ENCODE assay signal across 13 cellular contexts in the genomic region with DNA sequence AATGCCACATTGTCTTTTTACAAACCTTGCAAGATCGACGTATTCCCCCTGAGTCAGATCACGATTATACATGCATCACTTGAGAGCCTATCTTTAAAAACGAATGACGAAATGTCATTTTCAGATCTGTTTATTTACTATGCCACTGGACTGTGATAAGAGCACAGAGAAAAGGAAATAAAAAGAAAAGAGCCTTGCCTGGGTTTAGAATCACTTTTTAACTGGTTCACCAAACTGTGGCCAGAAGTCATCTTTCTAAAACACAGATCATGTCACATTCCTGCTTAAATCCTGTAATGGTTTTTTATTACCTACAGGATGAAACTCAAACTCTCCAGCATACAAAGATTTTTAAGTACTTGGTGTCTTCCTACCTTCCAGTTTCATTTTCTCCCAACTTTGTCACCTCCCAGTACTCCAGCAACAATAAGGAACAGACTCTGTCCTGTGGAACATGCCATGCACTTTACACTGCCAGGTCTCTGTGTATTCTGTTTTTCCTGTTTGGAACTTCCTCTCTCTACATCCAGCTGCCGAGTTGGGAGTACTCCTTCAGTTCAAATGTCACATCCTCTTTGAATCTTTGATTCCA.
DNase-seq lines count a peak whose midpoint lies in the region; ATAC-seq, FAIRE-seq and TF ChIP-seq lines count a peak whose summit lies in the region.
"Had no signal": no experiment of that assay in that cellular context is flagged by ENCODE, and none has a peak within 500 bp of the region (broad histone marks: within the 10 kb centered on the region; RNA-seq: fewer than 3 reads in every experiment).

No MANE protein-coding gene starts in this region.

- H3K27ac Mint-ChIP-seq in CD4-positive, alpha-beta T cell: peak overlapping the region; percentile 8
- H3K27ac Mint-ChIP-seq in WTC11: no peak overlapping the region
- H3K27ac Mint-ChIP-seq: activated T-helper 1 cell treated with anti-CD3 and anti-CD28 coated beads, Interleukin-12 subunit alpha, Interleukin-12 subunit beta, Interleukin-2, Interleukin-4 antibody, amounts not matched to agents 30 ng/mL and 10 ng/mL and 1 ng/mL, durations not matched to agents 14 hours and 24 hours and 36 hours had no signal

- no peaks in the 10 kb centered on the region for H3K27me3 Mint-ChIP-seq in CD4-positive, alpha-beta T cell
- H3K27me3 Mint-ChIP-seq in WTC11 (ENCODE audit: low read depth): peaks cover 61% of the 10 kb centered on the region

- H3K27me3 ChIP-seq in CD4-positive, alpha-beta T cell (ENCODE audit: control insufficient read depth, insufficient read depth, low read length): no peaks in the 10 kb centered on the region
- peaks cover 0 to 35% of the 10 kb centered on the region in 2 experiments; a peak in 3 of 5 replicates for H3K27me3 ChIP-seq in HepG2 (ENCODE audit: control insufficient read depth in 1 of 2, insufficient read depth in 2 of 2, low read length in 2 of 2)
- peaks cover 0 to 20% of the 10 kb centered on the region in 2 donors for H3K27me3 ChIP-seq in tibial nerve
- peaks cover 0 to 17% (median 0%) of the 10 kb centered on the region in 3 donors for H3K27me3 ChIP-seq in sigmoid colon

- H3K36me3 ChIP-seq in HepG2 (replicated peaks in 1 of 2; ENCODE audit: control insufficient read depth in 1 of 2, insufficient read depth in 2 of 2, low read length in 2 of 2) (no peaks in the 10 kb centered on the region), tibial nerve (no peaks in the 10 kb centered on the region), sigmoid colon (no peaks in the 10 kb centered on the region)
- H3K36me3 ChIP-seq: pancreas, thoracic aorta had no signal

- no peak overlapping the region for H3K4me3 ChIP-seq in HepG2 (replicated peaks in 1 of 3; ENCODE audit: insufficient read depth in 1 of 3, low read depth in 2 of 3, low read length in 3 of 3)
- no peak overlapping the region for H3K4me3 ChIP-seq in tibial nerve
- no peak overlapping the region for H3K4me3 ChIP-seq in sigmoid colon
- H3K4me3 ChIP-seq: pancreas, thoracic aorta had no signal

- TF ChIP-seq POLR2A in GM12891 (IDR thresholded peaks at IDR 0.05; ENCODE audit: low read depth, low read length): no peak
- TF ChIP-seq POLR2A in HepG2 (IDR thresholded peaks at IDR 0.05; ENCODE audit: insufficient read depth in 1 of 2, low read depth in 2 of 2, low read length in 2 of 2): no peak
- TF ChIP-seq POLR2A in tibial nerve (IDR thresholded peaks at IDR 0.05): no peak
- TF ChIP-seq POLR2A in sigmoid colon (IDR thresholded peaks at IDR 0.05): no peak

- 9% methylated on average over 6 of the region's 6 CpGs for WGBS in HepG2 (ENCODE audit: low lambda C conversion rate)
- WGBS in tibial nerve, 2 donors: 55 to 59% methylated on average over 6 of the region's 6 CpGs
- WGBS in sigmoid colon, 2 donors: 12 to 41% methylated on average over 6 of the region's 6 CpGs

- no peak overlapping the region for H3K4me2 ChIP-seq in HepG2 (ENCODE audit: low read depth, low read length)

- peaks cover 63% of the 10 kb centered on the region for H3K4me1 Mint-ChIP-seq in CD4-positive, alpha-beta T cell (ENCODE audit: low read depth)
- peaks cover 10% of the 10 kb centered on the region for H3K4me1 Mint-ChIP-seq in WTC11

- no peak for FAIRE-seq in GM12891 (lab: Jason Lieb, UNC)
- FAIRE-seq in HepG2 (lab: Jason Lieb, UNC): no peak
- FAIRE-seq: pancreas had no signal

- H3K9ac ChIP-seq in HepG2 (ENCODE audit: insufficient read depth, low read depth, low read length): no peak overlapping the region

- no TSS peak for BruUV-seq in HepG2 (replicated peaks; lab: Mats Ljungman, UMichigan)

- H2AFZ ChIP-seq in HepG2 (ENCODE audit: low read length): no peak overlapping the region

- TF ChIP-seq RAD21 in HepG2 (CRISPR knock-in tag; IDR thresholded peaks at IDR 0.05): no peak

- no peaks in the 10 kb centered on the region for H3K79me2 ChIP-seq in HepG2 (ENCODE audit: insufficient read depth, low read length)

- no peaks in the 10 kb centered on the region for H4K20me1 ChIP-seq in HepG2 (ENCODE audit: insufficient read depth, low read length)

- H3K4me1 ChIP-seq in HepG2 (ENCODE audit: insufficient read depth, low read length) (no peaks in the 10 kb centered on the region), tibial nerve (no peaks in the 10 kb centered on the region), sigmoid colon (peaks cover 0 to 5% (median 0%) of the 10 kb centered on the region in 4 donors)
- H3K4me1 ChIP-seq: pancreas had no signal

- POLR2A ChIA-PET in CD4-positive, alpha-beta T cell (lab: Charles Lee): no interaction called here
- POLR2A ChIA-PET in HepG2 (lab: Yijun Ruan, JAX): no interaction called here
- POLR2A ChIA-PET in WTC11 (lab: Charles Lee): no interaction called here

- TF ChIP-seq EP300 in HepG2 (IDR thresholded peaks at IDR 0.05; ENCODE audit: low read depth in 2 of 2, low read length in 2 of 2) (no peak), HepG2 (CRISPR knock-in tag; IDR thresholded peaks at IDR 0.05; ENCODE audit: borderline replicate concordance) (no peak), tibial nerve (IDR thresholded peaks at IDR 0.05) (no peak), sigmoid colon (IDR thresholded peaks at IDR 0.05) (no peak)

- no peak for DNase-seq in CD4-positive, alpha-beta T cell
- DNase-seq in GM12891 (ENCODE audit: insufficient read length, low spot score) (no peak), SHP77 treated with DMSO at 0.1 percent for 48 hours (lab: John Stamatoyannopoulos, UW) (peak; percentile 53), HepG2 (ENCODE audit: low spot score) (no peak), tibial nerve (ENCODE audit: low spot score in 2 of 2) (no peak), CD1c-positive myeloid dendritic cell (ENCODE audit: extremely low spot score) (no peak), sigmoid colon (no peak), WTC11 (ENCODE audit: low spot score) (no peak)
- DNase-seq: C1 segment of cervical spinal cord, left cardiac atrium, pancreas had no signal

- H3K27ac ChIP-seq in CD4-positive, alpha-beta T cell (ENCODE audit: low read depth, low read length): no peak overlapping the region
- H3K27ac ChIP-seq in HepG2 (ENCODE audit: extremely low read length, insufficient read depth, low read length) (no peak overlapping the region), tibial nerve (no peak overlapping the region), sigmoid colon (no peak overlapping the region)
- H3K27ac ChIP-seq: pancreas, thoracic aorta had no signal

- in situ Hi-C loops in HepG2 (cut with HindIII; ENCODE audit: extremely low pct_ligation_motif_present, low pct_unique_long_range_greater_than_20kb): no loop called here

- H3K9me3 Mint-ChIP-seq in CD4-positive, alpha-beta T cell: no peaks in the 10 kb centered on the region
- H3K9me3 Mint-ChIP-seq in WTC11: 0 out of 2 replicates have a peak, but pooled peaks cover 2% of the 10 kb centered on the region
- H3K9me3 Mint-ChIP-seq: activated T-helper 1 cell treated with anti-CD3 and anti-CD28 coated beads, Interleukin-12 subunit alpha, Interleukin-12 subunit beta, Interleukin-2, Interleukin-4 antibody, amounts not matched to agents 30 ng/mL and 10 ng/mL and 1 ng/mL, durations not matched to agents 14 hours and 24 hours and 36 hours had no signal

- no peak overlapping the region for H3K4me3 Mint-ChIP-seq in CD4-positive, alpha-beta T cell
- H3K4me3 Mint-ChIP-seq in WTC11: no peak overlapping the region
- H3K4me3 Mint-ChIP-seq: activated T-helper 1 cell treated with anti-CD3 and anti-CD28 coated beads, Interleukin-12 subunit alpha, Interleukin-12 subunit beta, Interleukin-2, Interleukin-4 antibody, amounts not matched to agents 30 ng/mL and 10 ng/mL and 1 ng/mL, durations not matched to agents 14 hours and 24 hours and 36 hours had no signal

- TF ChIP-seq CTCF in CD4-positive, alpha-beta T cell (IDR thresholded peaks at IDR 0.05): no peak
- TF ChIP-seq CTCF in HepG2 (CRISPR knock-in tag; IDR thresholded peaks at IDR 0.05): no peak
- TF ChIP-seq CTCF in tibial nerve (IDR thresholded peaks at IDR 0.05): no peak
- no peak for TF ChIP-seq CTCF in sigmoid colon (IDR thresholded peaks at IDR 0.05)
- no peak for TF ChIP-seq CTCF in WTC11 (IDR thresholded peaks at IDR 0.05)

- H3K36me3 Mint-ChIP-seq in CD4-positive, alpha-beta T cell (ENCODE audit: low read depth): peaks cover 79% of the 10 kb centered on the region
- no peaks in the 10 kb centered on the region for H3K36me3 Mint-ChIP-seq in WTC11

- no peak for ATAC-seq in CD4-positive, alpha-beta T cell (ENCODE audit: poor library complexity)
- ATAC-seq in HepG2: no peak
- ATAC-seq in WTC11: no peak
- ATAC-seq: left cardiac atrium had no signal

- intact Hi-C loops in CD4-positive, alpha-beta T cell (cut with DNase I, micrococcal nuclease): no loop called here
- intact Hi-C loops in HepG2 (cut with micrococcal nuclease; ENCODE audit: unreplicated experiment): no loop called here
- intact Hi-C loops in sigmoid colon (cut with DNase I): no loop called here

- CTCF ChIA-PET in CD4-positive, alpha-beta T cell (lab: Charles Lee): no interaction called here
- CTCF ChIA-PET in HepG2 (lab: Yijun Ruan, JAX; ENCODE audit: low intra/inter-chr PET ratio, low total read pairs) (no interaction called here), WTC11 (lab: Charles Lee) (no interaction called here)

- no peaks in the 10 kb centered on the region for H3K9me3 ChIP-seq in CD4-positive, alpha-beta T cell (ENCODE audit: control insufficient read depth, low read length)
- H3K9me3 ChIP-seq in HepG2 (ENCODE audit: low read length) (no peaks in the 10 kb centered on the region), tibial nerve (no peaks in the 10 kb centered on the region), sigmoid colon (no peaks in the 10 kb centered on the region)
- H3K9me3 ChIP-seq: pancreas, thoracic aorta had no signal

TF ChIP-seq in GM12891, 5 proteins besides CTCF, POLR2A, EP300 and RAD21 (continues in another document):
- no peak for TF ChIP-seq PAX5 (IDR thresholded peaks at IDR 0.05; ENCODE audit: insufficient read depth, low read length, severe bottlenecking)
- no peak for TF ChIP-seq POLR2AphosphoS5 (IDR thresholded peaks at IDR 0.05; ENCODE audit: low read depth, low read length)
- no peak for TF ChIP-seq TAF1 (IDR thresholded peaks at IDR 0.05; ENCODE audit: low read depth, low read length)
- TF ChIP-seq SPI1 (IDR thresholded peaks at IDR 0.05; ENCODE audit: low read depth, low read length): 0 out of 2 replicates have a peak, but pooled peaks have one; percentile 25

TF ChIP-seq in HepG2, 621 proteins besides CTCF, POLR2A, EP300 and RAD21:
- TF ChIP-seq ZNF841 (CRISPR knock-in tag; IDR thresholded peaks at IDR 0.05; ENCODE audit: borderline replicate concordance) (no peak), MAFF (IDR thresholded peaks at IDR 0.05; ENCODE audit: low read depth, low read length) (no peak), ZNF263 (CRISPR knock-in tag; IDR thresholded peaks at IDR 0.05) (peak; percentile 24; the same call in 1 of the 2 replicates)
